ENCODE assay signal across 27 cellular contexts in genomic region chrX:123625477-123625876, GRCh38.
DNase-seq lines count a peak whose midpoint lies in the region; ATAC-seq, FAIRE-seq and TF ChIP-seq lines count a peak whose summit lies in the region.
"Had no signal": no experiment of that assay in that cellular context is flagged by ENCODE, and none has a peak within 500 bp of the region (broad histone marks: within the 10 kb centered on the region; RNA-seq: fewer than 3 reads in every experiment).

No MANE protein-coding gene starts in this region.

- H3K4me1 ChIP-seq in A549 (no peaks in the 10 kb centered on the region), astrocyte (ENCODE audit: insufficient read depth, low read length) (peaks cover 10% of the 10 kb centered on the region), left lung (no peaks in the 10 kb centered on the region), left ventricle myocardium inferior (no peaks in the 10 kb centered on the region)
- H3K4me1 ChIP-seq: BE2C, BLaER1 had no signal

- no peak for TF ChIP-seq POLR2A in A549 (IDR thresholded peaks at IDR 0.05; ENCODE audit: low read length)

- H3K36me3 Mint-ChIP-seq in astrocyte (ENCODE audit: low read depth, unreplicated experiment) = no peaks in the 10 kb centered on the region
- peaks cover 0 to 86% (median 6%) of the 10 kb centered on the region in 3 donors for H3K36me3 Mint-ChIP-seq in naive thymus-derived CD8-positive, alpha-beta T cell

- H3K9me3 ChIP-seq in A549 = no peaks in the 10 kb centered on the region
- no peaks in the 10 kb centered on the region for H3K9me3 ChIP-seq in astrocyte (ENCODE audit: insufficient read depth, low read depth, low read length)
- H3K9me3 ChIP-seq in left lung = no peaks in the 10 kb centered on the region
- no peaks in the 10 kb centered on the region for H3K9me3 ChIP-seq in left ventricle myocardium inferior (replicated peaks)
- H3K9me3 ChIP-seq: BE2C, BLaER1 had no signal

- no peak overlapping the region for H3K9ac ChIP-seq in astrocyte (ENCODE audit: low read length)
- H3K9ac ChIP-seq: BLaER1 had no signal

- TF ChIP-seq CTCF in A549 (IDR thresholded peaks at IDR 0.05) = no peak
- no peak for TF ChIP-seq CTCF in astrocyte (IDR thresholded peaks at IDR 0.05; ENCODE audit: insufficient read depth, low read depth, low read length)
- TF ChIP-seq CTCF in left lung (IDR thresholded peaks at IDR 0.05) = no peak
- no peak for TF ChIP-seq CTCF in coronary artery (IDR thresholded peaks at IDR 0.05)
- no peak for TF ChIP-seq CTCF in left ventricle myocardium inferior (IDR thresholded peaks at IDR 0.05; ENCODE audit: borderline replicate concordance)

- H3K4me2 ChIP-seq in A549 (no peak overlapping the region), astrocyte (ENCODE audit: low read length) (no peak overlapping the region)
- H3K4me2 ChIP-seq: BLaER1 had no signal

- POLR2A ChIA-PET in A549 (lab: Yijun Ruan, JAX) = no interaction called here
- POLR2A ChIA-PET in naive thymus-derived CD8-positive, alpha-beta T cell (lab: Charles Lee) = no interaction called here

- H3K9me3 Mint-ChIP-seq in astrocyte (ENCODE audit: unreplicated experiment) = no peaks in the 10 kb centered on the region
- H3K9me3 Mint-ChIP-seq in naive thymus-derived CD8-positive, alpha-beta T cell = no peaks in the 10 kb centered on the region
- H3K9me3 Mint-ChIP-seq: CD14-positive monocyte; CD8-positive, alpha-beta memory T cell had no signal

- intact Hi-C loops in left lung (cut with DNase I) = no loop called here
- intact Hi-C loops in left ventricle myocardium inferior (cut with micrococcal nuclease) = no loop called here

- DNase-seq in A549 (ENCODE audit: low read depth in 1 of 2, low spot score in 1 of 2) (no peak), astrocyte (ENCODE audit: low read depth) (no peak), left lung (no peak), coronary artery (ENCODE audit: low spot score) (no peak), left ventricle myocardium inferior (no peak)
- no peak for DNase-seq in naive thymus-derived CD8-positive, alpha-beta T cell
- DNase-seq: ACHN; BE2C; C1 segment of cervical spinal cord; CD4-positive, alpha-beta memory T cell; CD4-positive, CD25-positive, alpha-beta regulatory T cell; CD8-positive, alpha-beta memory T cell; COR-L47; DMS 273 treated with DMSO at 0.1 percent for 48 hours; DMS153; DMS53; DMS79; DND-41; EL; GDM1 had no signal

- H3K79me2 ChIP-seq in astrocyte (ENCODE audit: insufficient read depth, low read length) = no peaks in the 10 kb centered on the region

- peaks cover 7% of the 10 kb centered on the region for H3K4me1 Mint-ChIP-seq in astrocyte (ENCODE audit: low read depth, unreplicated experiment)
- peaks cover 0 to 5% (median 0%) of the 10 kb centered on the region in 4 donors for H3K4me1 Mint-ChIP-seq in naive thymus-derived CD8-positive, alpha-beta T cell
- H3K4me1 Mint-ChIP-seq: CD14-positive monocyte; CD4-positive, alpha-beta memory T cell had no signal

- H4K20me1 ChIP-seq in astrocyte (ENCODE audit: insufficient read depth, low read length) = no peaks in the 10 kb centered on the region

- CTCF ChIA-PET in A549 (lab: Yijun Ruan, JAX) = no interaction called here

- no peak overlapping the region for H3K4me3 ChIP-seq in A549
- H3K4me3 ChIP-seq in astrocyte (ENCODE audit: insufficient read depth, low read depth, low read length) = no peak overlapping the region
- H3K4me3 ChIP-seq in left lung = no peak overlapping the region
- no peak overlapping the region for H3K4me3 ChIP-seq in coronary artery
- H3K4me3 ChIP-seq in left ventricle myocardium inferior = no peak overlapping the region
- H3K4me3 ChIP-seq: BLaER1, GM12878 had no signal

- H3K27ac Mint-ChIP-seq in astrocyte (ENCODE audit: unreplicated experiment) = no peak overlapping the region
- peak overlapping the region in 1 of 10 donors; percentile 31 for H3K27ac Mint-ChIP-seq in naive thymus-derived CD8-positive, alpha-beta T cell
- H3K27ac Mint-ChIP-seq: CD14-positive monocyte; CD4-positive, alpha-beta memory T cell; CD4-positive, CD25-positive, alpha-beta regulatory T cell; CD8-positive, alpha-beta memory T cell had no signal

- TF ChIP-seq EP300 in A549 (IDR thresholded peaks at IDR 0.05) = no peak

- H3K4me3 Mint-ChIP-seq in astrocyte (ENCODE audit: unreplicated experiment) = no peak overlapping the region
- H3K4me3 Mint-ChIP-seq in naive thymus-derived CD8-positive, alpha-beta T cell = no peak overlapping the region
- H3K4me3 Mint-ChIP-seq: CD14-positive monocyte; CD4-positive, alpha-beta memory T cell; CD4-positive, CD25-positive, alpha-beta regulatory T cell; CD8-positive, alpha-beta memory T cell had no signal

- no peak overlapping the region for H3K27ac ChIP-seq in A549
- no peak overlapping the region for H3K27ac ChIP-seq in astrocyte (ENCODE audit: low read depth, low read length)
- no peak overlapping the region for H3K27ac ChIP-seq in left lung
- H3K27ac ChIP-seq in coronary artery = no peak overlapping the region
- H3K27ac ChIP-seq in left ventricle myocardium inferior (replicated peaks) = no peak overlapping the region
- H3K27ac ChIP-seq: 22Rv1, BLaER1 had no signal

- peaks cover 19% of the 10 kb centered on the region for H3K36me3 ChIP-seq in astrocyte (ENCODE audit: insufficient read depth, low read length)
- peaks cover 0 to 45% of the 10 kb centered on the region in 2 donors for H3K36me3 ChIP-seq in left lung
- peaks cover 58% of the 10 kb centered on the region for H3K36me3 ChIP-seq in left ventricle myocardium inferior

- H3K27me3 ChIP-seq in astrocyte (ENCODE audit: insufficient read depth, low read length) = no peaks in the 10 kb centered on the region
- no peaks in the 10 kb centered on the region for H3K27me3 ChIP-seq in left lung
- no peaks in the 10 kb centered on the region for H3K27me3 ChIP-seq in left ventricle myocardium inferior (ENCODE audit: low read depth)
- H3K27me3 ChIP-seq: BE2C had no signal

- no peak for ATAC-seq in A549
- ATAC-seq in left lung = peak; percentile 82
- ATAC-seq in naive thymus-derived CD8-positive, alpha-beta T cell = no peak
- ATAC-seq in GM19397 (IDR thresholded peaks at IDR 0.05; ENCODE audit: unreplicated experiment) = no peak
- ATAC-seq: GM12878 had no signal

- no peak for TF ChIP-seq RAD21 in A549 (conservative IDR thresholded peaks at IDR 0.05 in 1 of 2, IDR thresholded peaks at IDR 0.05 in 1 of 2)

- no peaks in the 10 kb centered on the region for H3K27me3 Mint-ChIP-seq in astrocyte (ENCODE audit: low read depth, unreplicated experiment)
- no peaks in the 10 kb centered on the region for H3K27me3 Mint-ChIP-seq in naive thymus-derived CD8-positive, alpha-beta T cell
- H3K27me3 Mint-ChIP-seq: CD4-positive, alpha-beta memory T cell; CD4-positive, CD25-positive, alpha-beta regulatory T cell; CD8-positive, alpha-beta memory T cell had no signal

- WGBS in A549 (ENCODE audit: missing lambda C conversion rate) = 94% methylated on average over 1 of the region's 1 CpG

- FAIRE-seq in A549 (lab: Jason Lieb, UNC) (peak; percentile 32), astrocyte (lab: Jason Lieb, UNC) (peak; percentile 90), islet of Langerhans (lab: Jason Lieb, UNC) (peak; percentile 21)
- FAIRE-seq: GM12878, GM18507 had no signal

- H2AFZ ChIP-seq in astrocyte (ENCODE audit: low read depth, low read length) = no peak overlapping the region

TF ChIP-seq in A549, 52 proteins besides CTCF, POLR2A, EP300 and RAD21:
- TF ChIP-seq FOSB (CRISPR knock-in tag; IDR thresholded peaks at IDR 0.05) = no peak
- TF ChIP-seq ZNF302 (CRISPR knock-in tag; IDR thresholded peaks at IDR 0.05) = no peak
- TF ChIP-seq POLR2AphosphoS2 (conservative IDR thresholded peaks at IDR 0.05; ENCODE audit: low read length) = no peak
- no peak for TF ChIP-seq HOXB5 (CRISPR knock-in tag; IDR thresholded peaks at IDR 0.05)
- no peak for TF ChIP-seq CEBPB (IDR thresholded peaks at IDR 0.05)
- TF ChIP-seq, protein P1, sequence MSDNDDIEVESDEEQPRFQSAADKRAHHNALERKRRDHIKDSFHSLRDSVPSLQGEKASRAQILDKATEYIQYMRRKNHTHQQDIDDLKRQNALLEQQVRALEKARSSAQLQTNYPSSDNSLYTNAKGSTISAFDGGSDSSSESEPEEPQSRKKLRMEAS (IDR thresholded peaks at IDR 0.05) = no peak
- TF ChIP-seq TP53 (CRISPR knock-in tag; IDR thresholded peaks at IDR 0.05) = no peak
- TF ChIP-seq FOSL2 (IDR thresholded peaks at IDR 0.05) = no peak
- TF ChIP-seq FOSL2 (CRISPR knock-in tag; IDR thresholded peaks at IDR 0.05) = no peak
- TF ChIP-seq EHF (CRISPR knock-in tag; IDR thresholded peaks at IDR 0.05) = no peak
- no peak for TF ChIP-seq JUN (IDR thresholded peaks at IDR 0.05)
- no peak for TF ChIP-seq JUNB (IDR thresholded peaks at IDR 0.05)
- no peak for TF ChIP-seq PHF8 (IDR thresholded peaks at IDR 0.05; ENCODE audit: borderline replicate concordance, low read depth)
- TF ChIP-seq HOXA7 (CRISPR knock-in tag; IDR thresholded peaks at IDR 0.05) = no peak
- TF ChIP-seq CBX2 (IDR thresholded peaks at IDR 0.05; ENCODE audit: borderline replicate concordance, low read depth) = no peak
- TF ChIP-seq, protein P2, sequence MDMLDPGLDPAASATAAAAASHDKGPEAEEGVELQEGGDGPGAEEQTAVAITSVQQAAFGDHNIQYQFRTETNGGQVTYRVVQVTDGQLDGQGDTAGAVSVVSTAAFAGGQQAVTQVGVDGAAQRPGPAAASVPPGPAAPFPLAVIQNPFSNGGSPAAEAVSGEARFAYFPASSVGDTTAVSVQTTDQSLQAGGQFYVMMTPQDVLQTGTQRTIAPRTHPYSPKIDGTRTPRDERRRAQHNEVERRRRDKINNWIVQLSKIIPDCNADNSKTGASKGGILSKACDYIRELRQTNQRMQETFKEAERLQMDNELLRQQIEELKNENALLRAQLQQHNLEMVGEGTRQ (IDR thresholded peaks at IDR 0.05) = no peak
- no peak for TF ChIP-seq ESRRA (IDR thresholded peaks at IDR 0.05; ENCODE audit: borderline replicate concordance, low read length)
- TF ChIP-seq MAZ (IDR thresholded peaks at IDR 0.05; ENCODE audit: borderline replicate concordance, low read depth, low read length) = no peak
